In the genomic region with DNA sequence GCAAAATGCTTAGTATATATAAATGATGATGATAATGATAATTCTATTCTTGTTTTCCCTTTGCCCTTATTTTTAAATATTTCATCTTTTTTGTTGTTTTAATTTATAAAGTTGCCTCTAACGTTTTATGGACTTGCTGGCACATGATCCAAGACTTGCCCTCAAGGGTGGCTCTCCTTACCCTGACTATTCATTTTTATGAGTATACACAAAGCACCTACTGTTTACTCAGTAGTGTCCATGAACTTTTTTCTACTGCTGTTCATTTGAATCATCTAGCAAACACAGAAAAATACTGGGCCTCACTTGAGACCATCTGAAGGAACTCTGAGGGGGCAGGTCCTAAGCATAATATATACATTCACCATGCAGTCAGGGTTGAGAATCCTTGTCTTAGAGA, we compare ENCODE assay signal across 13 cellular contexts.
A peak's percentile ranks its signal among the peaks of the same experiment; 100 is the strongest.
DNase-seq lines count a peak whose midpoint lies in the region; ATAC-seq and TF ChIP-seq lines count a peak whose summit lies in the region.
"Had no signal": no experiment of that assay in that cellular context is flagged by ENCODE, and none has a peak within 500 bp of the region (broad histone marks: within the 10 kb centered on the region; RNA-seq: fewer than 3 reads in every experiment).

No MANE protein-coding gene starts in this region.

- no peaks in the 10 kb centered on the region for H3K79me2 ChIP-seq in PC-3 (ENCODE audit: low read length)

- CTCF ChIA-PET in PC-3 (lab: Charles Lee): no interaction called here

- POLR2A ChIA-PET in PC-3 (lab: Charles Lee; ENCODE audit: unreplicated experiment): no interaction called here

- H3K4me3 ChIP-seq in PC-3 (ENCODE audit: low read length): no peak overlapping the region
- H3K4me3 ChIP-seq in mucosa of descending colon: no peak overlapping the region
- H3K4me3 ChIP-seq: GM23248, HAP-1 had no signal

- H3K9me3 ChIP-seq in PC-3 (ENCODE audit: low read length): no peaks in the 10 kb centered on the region
- no peaks in the 10 kb centered on the region for H3K9me3 ChIP-seq in mucosa of descending colon
- H3K9me3 ChIP-seq: BE2C, HAP-1 had no signal

- no peak overlapping the region for H3K27ac ChIP-seq in PC-3 (ENCODE audit: low read length)
- H3K27ac ChIP-seq: GM23248 had no signal

- H3K9me2 ChIP-seq in PC-3 (replicated peaks; ENCODE audit: low read length): no peaks in the 10 kb centered on the region

- no peaks in the 10 kb centered on the region for H4K20me1 ChIP-seq in PC-3 (ENCODE audit: low read length)

- peak; percentile 54; the same call in 1 of the 2 replicates for ATAC-seq in PC-3
- ATAC-seq in mucosa of descending colon: peak; percentile 75
- no peak for ATAC-seq in SK-N-SH treated with all-trans-retinoic acid at 6 μM for 48 hours

- intact Hi-C loops in PC-3 (cut with micrococcal nuclease) (no loop called here), mucosa of descending colon (cut with DNase I, micrococcal nuclease) (no loop called here)

- H3F3A ChIP-seq in PC-3 (ENCODE audit: low read length, unreplicated experiment): no peaks in the 10 kb centered on the region

- H3K36me3 ChIP-seq in PC-3 (ENCODE audit: low read depth, low read length) (no peaks in the 10 kb centered on the region), mucosa of descending colon (ENCODE audit: low read depth) (no peaks in the 10 kb centered on the region)
- H3K36me3 ChIP-seq: BE2C, HAP-1 had no signal

- peaks cover 62% of the 10 kb centered on the region for H3K27me3 ChIP-seq in PC-3 (ENCODE audit: low read length)

- no peaks in the 10 kb centered on the region for H3K4me1 ChIP-seq in PC-3 (ENCODE audit: insufficient read depth, low read length)
- peaks cover 12% of the 10 kb centered on the region for H3K4me1 ChIP-seq in mucosa of descending colon (ENCODE audit: low read depth)
- H3K4me1 ChIP-seq: BE2C, HAP-1 had no signal

- no peak overlapping the region for H3K4me2 ChIP-seq in PC-3 (ENCODE audit: low read length)

- BruUV-seq in PC-3 (replicated peaks; lab: Mats Ljungman, UMichigan): no TSS peak

- no peak overlapping the region for H2AFZ ChIP-seq in PC-3 (ENCODE audit: low read length)
- H2AFZ ChIP-seq: GM23248 had no signal

- DNase-seq in PC-3 (no peak), foreskin melanocyte (peak; percentile 21), mucosa of descending colon (peak in 1 of 3 donors; percentile 46), SHP77 (lab: John Stamatoyannopoulos, UW) (no peak), AG08396 (ENCODE audit: low spot score) (no peak)
- DNase-seq: BE2C; CD4-positive, CD25-positive, alpha-beta regulatory T cell; CD8-positive, alpha-beta memory T cell; COR-L47; DMS 273 treated with DMSO at 0.1 percent for 48 hours had no signal

- H3K9ac ChIP-seq in PC-3 (ENCODE audit: low read length): no peak overlapping the region
- H3K9ac ChIP-seq: GM23248 had no signal

- no peak for TF ChIP-seq CTCF in PC-3 (conservative IDR thresholded peaks at IDR 0.05; ENCODE audit: low read depth, low read length)
- TF ChIP-seq CTCF in mucosa of descending colon (IDR thresholded peaks at IDR 0.05): no peak

TF ChIP-seq in SK-N-SH treated with all-trans-retinoic acid at 6 μM for 48 hours, 23 proteins besides CTCF, POLR2A, EP300 and RAD21:
- TF ChIP-seq, protein P1, sequence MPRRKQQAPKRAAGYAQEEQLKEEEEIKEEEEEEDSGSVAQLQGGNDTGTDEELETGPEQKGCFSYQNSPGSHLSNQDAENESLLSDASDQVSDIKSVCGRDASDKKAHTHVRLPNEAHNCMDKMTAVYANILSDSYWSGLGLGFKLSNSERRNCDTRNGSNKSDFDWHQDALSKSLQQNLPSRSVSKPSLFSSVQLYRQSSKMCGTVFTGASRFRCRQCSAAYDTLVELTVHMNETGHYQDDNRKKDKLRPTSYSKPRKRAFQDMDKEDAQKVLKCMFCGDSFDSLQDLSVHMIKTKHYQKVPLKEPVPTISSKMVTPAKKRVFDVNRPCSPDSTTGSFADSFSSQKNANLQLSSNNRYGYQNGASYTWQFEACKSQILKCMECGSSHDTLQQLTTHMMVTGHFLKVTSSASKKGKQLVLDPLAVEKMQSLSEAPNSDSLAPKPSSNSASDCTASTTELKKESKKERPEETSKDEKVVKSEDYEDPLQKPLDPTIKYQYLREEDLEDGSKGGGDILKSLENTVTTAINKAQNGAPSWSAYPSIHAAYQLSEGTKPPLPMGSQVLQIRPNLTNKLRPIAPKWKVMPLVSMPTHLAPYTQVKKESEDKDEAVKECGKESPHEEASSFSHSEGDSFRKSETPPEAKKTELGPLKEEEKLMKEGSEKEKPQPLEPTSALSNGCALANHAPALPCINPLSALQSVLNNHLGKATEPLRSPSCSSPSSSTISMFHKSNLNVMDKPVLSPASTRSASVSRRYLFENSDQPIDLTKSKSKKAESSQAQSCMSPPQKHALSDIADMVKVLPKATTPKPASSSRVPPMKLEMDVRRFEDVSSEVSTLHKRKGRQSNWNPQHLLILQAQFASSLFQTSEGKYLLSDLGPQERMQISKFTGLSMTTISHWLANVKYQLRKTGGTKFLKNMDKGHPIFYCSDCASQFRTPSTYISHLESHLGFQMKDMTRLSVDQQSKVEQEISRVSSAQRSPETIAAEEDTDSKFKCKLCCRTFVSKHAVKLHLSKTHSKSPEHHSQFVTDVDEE (CRISPR knock-in tag; IDR thresholded peaks at IDR 0.05): no peak
- TF ChIP-seq CSDC2 (CRISPR knock-in tag; IDR thresholded peaks at IDR 0.05) (no peak), ZFP3 (CRISPR knock-in tag; IDR thresholded peaks at IDR 0.05) (no peak), ZNF70 (CRISPR knock-in tag; IDR thresholded peaks at IDR 0.05) (no peak), ZNF565 (CRISPR knock-in tag; conservative IDR thresholded peaks at IDR 0.05; ENCODE audit: low read depth) (no peak), PPARA (CRISPR knock-in tag; IDR thresholded peaks at IDR 0.05; ENCODE audit: borderline replicate concordance) (no peak), ARNTL (CRISPR knock-in tag; IDR thresholded peaks at IDR 0.05; ENCODE audit: borderline replicate concordance, low read depth) (no peak), TOX (CRISPR knock-in tag; IDR thresholded peaks at IDR 0.05; ENCODE audit: borderline replicate concordance) (no peak)
- TF ChIP-seq, protein P2, sequence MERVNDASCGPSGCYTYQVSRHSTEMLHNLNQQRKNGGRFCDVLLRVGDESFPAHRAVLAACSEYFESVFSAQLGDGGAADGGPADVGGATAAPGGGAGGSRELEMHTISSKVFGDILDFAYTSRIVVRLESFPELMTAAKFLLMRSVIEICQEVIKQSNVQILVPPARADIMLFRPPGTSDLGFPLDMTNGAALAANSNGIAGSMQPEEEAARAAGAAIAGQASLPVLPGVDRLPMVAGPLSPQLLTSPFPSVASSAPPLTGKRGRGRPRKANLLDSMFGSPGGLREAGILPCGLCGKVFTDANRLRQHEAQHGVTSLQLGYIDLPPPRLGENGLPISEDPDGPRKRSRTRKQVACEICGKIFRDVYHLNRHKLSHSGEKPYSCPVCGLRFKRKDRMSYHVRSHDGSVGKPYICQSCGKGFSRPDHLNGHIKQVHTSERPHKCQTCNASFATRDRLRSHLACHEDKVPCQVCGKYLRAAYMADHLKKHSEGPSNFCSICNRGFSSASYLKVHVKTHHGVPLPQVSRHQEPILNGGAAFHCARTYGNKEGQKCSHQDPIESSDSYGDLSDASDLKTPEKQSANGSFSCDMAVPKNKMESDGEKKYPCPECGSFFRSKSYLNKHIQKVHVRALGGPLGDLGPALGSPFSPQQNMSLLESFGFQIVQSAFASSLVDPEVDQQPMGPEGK (CRISPR knock-in tag; IDR thresholded peaks at IDR 0.05; ENCODE audit: borderline replicate concordance): no peak
- TF ChIP-seq, protein P3, sequence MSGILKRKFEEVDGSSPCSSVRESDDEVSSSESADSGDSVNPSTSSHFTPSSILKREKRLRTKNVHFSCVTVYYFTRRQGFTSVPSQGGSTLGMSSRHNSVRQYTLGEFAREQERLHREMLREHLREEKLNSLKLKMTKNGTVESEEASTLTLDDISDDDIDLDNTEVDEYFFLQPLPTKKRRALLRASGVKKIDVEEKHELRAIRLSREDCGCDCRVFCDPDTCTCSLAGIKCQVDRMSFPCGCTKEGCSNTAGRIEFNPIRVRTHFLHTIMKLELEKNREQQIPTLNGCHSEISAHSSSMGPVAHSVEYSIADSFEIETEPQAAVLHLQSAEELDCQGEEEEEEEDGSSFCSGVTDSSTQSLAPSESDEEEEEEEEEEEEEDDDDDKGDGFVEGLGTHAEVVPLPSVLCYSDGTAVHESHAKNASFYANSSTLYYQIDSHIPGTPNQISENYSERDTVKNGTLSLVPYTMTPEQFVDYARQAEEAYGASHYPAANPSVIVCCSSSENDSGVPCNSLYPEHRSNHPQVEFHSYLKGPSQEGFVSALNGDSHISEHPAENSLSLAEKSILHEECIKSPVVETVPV (CRISPR knock-in tag; IDR thresholded peaks at IDR 0.05): no peak
- TF ChIP-seq, protein P4, sequence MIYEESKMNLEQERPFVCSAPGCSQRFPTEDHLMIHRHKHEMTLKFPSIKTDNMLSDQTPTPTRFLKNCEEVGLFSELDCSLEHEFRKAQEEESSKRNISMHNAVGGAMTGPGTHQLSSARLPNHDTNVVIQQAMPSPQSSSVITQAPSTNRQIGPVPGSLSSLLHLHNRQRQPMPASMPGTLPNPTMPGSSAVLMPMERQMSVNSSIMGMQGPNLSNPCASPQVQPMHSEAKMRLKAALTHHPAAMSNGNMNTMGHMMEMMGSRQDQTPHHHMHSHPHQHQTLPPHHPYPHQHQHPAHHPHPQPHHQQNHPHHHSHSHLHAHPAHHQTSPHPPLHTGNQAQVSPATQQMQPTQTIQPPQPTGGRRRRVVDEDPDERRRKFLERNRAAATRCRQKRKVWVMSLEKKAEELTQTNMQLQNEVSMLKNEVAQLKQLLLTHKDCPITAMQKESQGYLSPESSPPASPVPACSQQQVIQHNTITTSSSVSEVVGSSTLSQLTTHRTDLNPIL (CRISPR knock-in tag; IDR thresholded peaks at IDR 0.05; ENCODE audit: low read depth): no peak
TF ChIP-seq in SK-N-SH treated with all-trans-retinoic acid at 6 μM for 48 hours: peak in this region for 0.
